Comparison of ENCODE assay signal across 14 cellular contexts in genomic region chr13:40995997-40996396, GRCh38. TPM values are rescaled to one million over a fixed set of nuclear protein-coding genes. Genes with fewer than 3 reads are reported as not detected.
A peak's percentile ranks its signal among the peaks of the same experiment; 100 is the strongest.
DNase-seq lines count a peak whose midpoint lies in the region; ATAC-seq and TF ChIP-seq lines count a peak whose summit lies in the region.
"Had no signal": no experiment of that assay in that cellular context is flagged by ENCODE, and none has a peak within 500 bp of the region (broad histone marks: within the 10 kb centered on the region; RNA-seq: fewer than 3 reads in every experiment).

No MANE protein-coding gene starts in this region.

- H3K27ac Mint-ChIP-seq in CD8-positive, alpha-beta T cell = peak overlapping the region; percentile 85
- peak overlapping the region; percentile 2 to 42 (median 35) for H3K27ac Mint-ChIP-seq in IgD-negative memory B cell
- H3K27ac Mint-ChIP-seq in activated T-helper 1 cell treated with anti-CD3 and anti-CD28 coated beads, Interleukin-12 subunit alpha, Interleukin-12 subunit beta, Interleukin-2, Interleukin-4 antibody, amounts not matched to agents 30 ng/mL and 10 ng/mL and 1 ng/mL, durations not matched to agents 14 hours and 24 hours and 36 hours = peak overlapping the region; percentile 15
- peak overlapping the region; percentile 75 to 89 for H3K27ac Mint-ChIP-seq in natural killer cell treated with Interleukin-12 subunit alpha and Interleukin-12 subunit beta and Interleukin-15 and Interleukin-18, amount 100 ng/mL, for 72 hours

- no peaks in the 10 kb centered on the region for H3K36me3 ChIP-seq in CD8-positive, alpha-beta T cell (ENCODE audit: insufficient read depth, low read length)

- H3K4me3 Mint-ChIP-seq in CD8-positive, alpha-beta T cell = no peak overlapping the region
- peak overlapping the region in 2 of 4 donors; percentile 41 to 83 for H3K4me3 Mint-ChIP-seq in IgD-negative memory B cell
- H3K4me3 Mint-ChIP-seq in activated T-helper 1 cell treated with anti-CD3 and anti-CD28 coated beads, Interleukin-12 subunit alpha, Interleukin-12 subunit beta, Interleukin-2, Interleukin-4 antibody, amounts not matched to agents 30 ng/mL and 10 ng/mL and 1 ng/mL, durations not matched to agents 14 hours and 24 hours and 36 hours = no peak overlapping the region
- H3K4me3 Mint-ChIP-seq in natural killer cell treated with Interleukin-12 subunit alpha and Interleukin-12 subunit beta and Interleukin-15 and Interleukin-18, amount 100 ng/mL, for 72 hours = no peak overlapping the region

- no peaks in the 10 kb centered on the region for H3K9me3 ChIP-seq in CD8-positive, alpha-beta T cell (ENCODE audit: low read length)

- H3K4me1 ChIP-seq in CD8-positive, alpha-beta T cell (ENCODE audit: insufficient read depth, low read length) = peaks cover 81% of the 10 kb centered on the region

- H3K27ac ChIP-seq in CD8-positive, alpha-beta T cell (ENCODE audit: low read depth, low read length) = no peak overlapping the region
- H3K27ac ChIP-seq: C4-2B, RWPE1 had no signal

- DNase-seq in CD8-positive, alpha-beta T cell = no peak
- DNase-seq in activated T-helper 1 cell treated with anti-CD3 and anti-CD28 coated beads, Interleukin-12 subunit alpha, Interleukin-12 subunit beta, Interleukin-2, Interleukin-4 antibody, amounts not matched to agents 30 ng/mL and 10 ng/mL and 1 ng/mL, durations not matched to agents 14 hours and 24 hours and 36 hours (ENCODE audit: low spot score) = no peak
- DNase-seq in natural killer cell treated with Interleukin-12 subunit alpha and Interleukin-12 subunit beta and Interleukin-15 and Interleukin-18, amount 100 ng/mL, for 72 hours (ENCODE audit: low spot score) = no peak
- DNase-seq in NCI-H1417 treated with DMSO at 0.1 percent for 48 hours (lab: John Stamatoyannopoulos, UW) (no peak), NCI-H2029 (lab: John Stamatoyannopoulos, UW) (no peak)
- DNase-seq: effector CD8-positive, alpha-beta T cell; kidney; NCI-H1417; occipital lobe had no signal

- H3K4me1 Mint-ChIP-seq in CD8-positive, alpha-beta T cell (ENCODE audit: low read depth) = peaks cover 83% of the 10 kb centered on the region
- H3K4me1 Mint-ChIP-seq in IgD-negative memory B cell = peaks cover 47 to 67% (median 56%) of the 10 kb centered on the region in 3 donors
- H3K4me1 Mint-ChIP-seq in activated T-helper 1 cell treated with anti-CD3 and anti-CD28 coated beads, Interleukin-12 subunit alpha, Interleukin-12 subunit beta, Interleukin-2, Interleukin-4 antibody, amounts not matched to agents 30 ng/mL and 10 ng/mL and 1 ng/mL, durations not matched to agents 14 hours and 24 hours and 36 hours (ENCODE audit: low read depth) = peaks cover 84% of the 10 kb centered on the region
- H3K4me1 Mint-ChIP-seq in natural killer cell treated with Interleukin-12 subunit alpha and Interleukin-12 subunit beta and Interleukin-15 and Interleukin-18, amount 100 ng/mL, for 72 hours (ENCODE audit: low read depth in 2 of 2) = peaks cover 38 to 62% of the 10 kb centered on the region in 2 donors

- CTCF ChIA-PET in CD8-positive, alpha-beta T cell (lab: Charles Lee) = interaction anchor here (1.2 kb wide), 1 partner anchor 25 kb away, joined by 4 read pairs; no protein-coding TSS in a partner anchor

- no peak overlapping the region for H3K4me3 ChIP-seq in CD8-positive, alpha-beta T cell (ENCODE audit: low read depth, low read length)

- intact Hi-C loops in CD8-positive, alpha-beta T cell (cut with DNase I, micrococcal nuclease) = loop anchor here (5.0 to 10.0 kb wide), 2 partner anchors 34 to 221 kb away; partner anchors contain the start of gene MRPS31 (in 1 of the 2)
- intact Hi-C loops in activated T-helper 1 cell treated with anti-CD3 and anti-CD28 coated beads, Interleukin-12 subunit alpha, Interleukin-12 subunit beta, Interleukin-2, Interleukin-4 antibody, amounts not matched to agents 30 ng/mL and 10 ng/mL and 1 ng/mL, durations not matched to agents 14 hours and 24 hours and 36 hours (cut with micrococcal nuclease) = loop anchor here (1.0 kb wide), 2 partner anchors 9 to 12 kb away; no protein-coding TSS in a partner anchor

- no peaks in the 10 kb centered on the region for H3K9me3 Mint-ChIP-seq in CD8-positive, alpha-beta T cell
- no peaks in the 10 kb centered on the region for H3K9me3 Mint-ChIP-seq in IgD-negative memory B cell
- no peaks in the 10 kb centered on the region for H3K9me3 Mint-ChIP-seq in activated T-helper 1 cell treated with anti-CD3 and anti-CD28 coated beads, Interleukin-12 subunit alpha, Interleukin-12 subunit beta, Interleukin-2, Interleukin-4 antibody, amounts not matched to agents 30 ng/mL and 10 ng/mL and 1 ng/mL, durations not matched to agents 14 hours and 24 hours and 36 hours
- no peaks in the 10 kb centered on the region for H3K9me3 Mint-ChIP-seq in natural killer cell treated with Interleukin-12 subunit alpha and Interleukin-12 subunit beta and Interleukin-15 and Interleukin-18, amount 100 ng/mL, for 72 hours
- H3K9me3 Mint-ChIP-seq: memory B cell had no signal

- H3K36me3 Mint-ChIP-seq in CD8-positive, alpha-beta T cell = peaks cover 34% of the 10 kb centered on the region
- H3K36me3 Mint-ChIP-seq in IgD-negative memory B cell = peaks cover 2% of the 10 kb centered on the region
- H3K36me3 Mint-ChIP-seq in activated T-helper 1 cell treated with anti-CD3 and anti-CD28 coated beads, Interleukin-12 subunit alpha, Interleukin-12 subunit beta, Interleukin-2, Interleukin-4 antibody, amounts not matched to agents 30 ng/mL and 10 ng/mL and 1 ng/mL, durations not matched to agents 14 hours and 24 hours and 36 hours (ENCODE audit: low read depth) = peaks cover 19% of the 10 kb centered on the region
- peaks cover 13% of the 10 kb centered on the region for H3K36me3 Mint-ChIP-seq in natural killer cell treated with Interleukin-12 subunit alpha and Interleukin-12 subunit beta and Interleukin-15 and Interleukin-18, amount 100 ng/mL, for 72 hours

- no peaks in the 10 kb centered on the region for H3K27me3 Mint-ChIP-seq in CD8-positive, alpha-beta T cell (ENCODE audit: low read depth)
- H3K27me3 Mint-ChIP-seq in IgD-negative memory B cell = no peaks in the 10 kb centered on the region
- H3K27me3 Mint-ChIP-seq in activated T-helper 1 cell treated with anti-CD3 and anti-CD28 coated beads, Interleukin-12 subunit alpha, Interleukin-12 subunit beta, Interleukin-2, Interleukin-4 antibody, amounts not matched to agents 30 ng/mL and 10 ng/mL and 1 ng/mL, durations not matched to agents 14 hours and 24 hours and 36 hours (ENCODE audit: insufficient read depth) = no peaks in the 10 kb centered on the region
- no peaks in the 10 kb centered on the region for H3K27me3 Mint-ChIP-seq in natural killer cell treated with Interleukin-12 subunit alpha and Interleukin-12 subunit beta and Interleukin-15 and Interleukin-18, amount 100 ng/mL, for 72 hours
- H3K27me3 Mint-ChIP-seq: memory B cell had no signal

- no peaks in the 10 kb centered on the region for H3K27me3 ChIP-seq in CD8-positive, alpha-beta T cell (ENCODE audit: insufficient read depth, low read length)

- no peak for ATAC-seq in CD8-positive, alpha-beta T cell
- ATAC-seq in natural killer cell treated with Interleukin-12 subunit alpha and Interleukin-12 subunit beta and Interleukin-15 and Interleukin-18, amount 100 ng/mL, for 72 hours = no peak
- ATAC-seq in GM18511 (IDR thresholded peaks at IDR 0.05; ENCODE audit: unreplicated experiment) = no peak

- no peak for TF ChIP-seq CTCF in CD8-positive, alpha-beta T cell (IDR thresholded peaks at IDR 0.05)

- POLR2A ChIA-PET in CD8-positive, alpha-beta T cell (lab: Charles Lee) = no interaction called here

RNA-seq across cellular contexts. Expression of gene ELF1, which starts 23.1 kb away (rescaled TPM):
- total RNA-seq in CD8-positive, alpha-beta T cell = 100 to 1,000 TPM; 308 to 313 TPM
- polyA plus RNA-seq in IgD-negative memory B cell = 148 TPM
- 75.3 and 76.8 TPM in 2 replicates for total RNA-seq in activated T-helper 1 cell treated with anti-CD3 and anti-CD28 coated beads, Interleukin-12 subunit alpha, Interleukin-12 subunit beta, Interleukin-2, Interleukin-4 antibody, amounts not matched to agents 30 ng/mL and 10 ng/mL and 1 ng/mL, durations not matched to agents 14 hours and 24 hours and 36 hours
- total RNA-seq in natural killer cell treated with Interleukin-12 subunit alpha and Interleukin-12 subunit beta and Interleukin-15 and Interleukin-18, amount 100 ng/mL, for 72 hours = 10 to 100 TPM; 61.8 to 86.1 TPM

Comparison
In these comparisons a context has a peak if more than half of its experiments do, and no peak if none do; other contexts are left out.
1. H3K27ac Mint-ChIP-seq: peak in every context shown above with its lines; median percentile 85 in CD8-positive, alpha-beta T cell; 82 in natural killer cell treated with Interleukin-12 subunit alpha and Interleukin-12 subunit beta and Interleukin-15 and Interleukin-18, amount 100 ng/mL, for 72 hours; 35 in IgD-negative memory B cell; 15 in activated T-helper 1 cell treated with anti-CD3 and anti-CD28 coated beads, Interleukin-12 subunit alpha, Interleukin-12 subunit beta, Interleukin-2, Interleukin-4 antibody, amounts not matched to agents 30 ng/mL and 10 ng/mL and 1 ng/mL, durations not matched to agents 14 hours and 24 hours and 36 hours.